In genomic region chr15:32709295-32710033, GRCh38 we compare ENCODE assay signal across 26 cellular contexts. TPM values are rescaled to one million over a fixed set of nuclear protein-coding genes. Genes with fewer than 3 reads are reported as not detected.
DNase-seq lines count a peak whose midpoint lies in the region; ATAC-seq, FAIRE-seq and TF ChIP-seq lines count a peak whose summit lies in the region.
"Had no signal": no experiment of that assay in that cellular context is flagged by ENCODE, and none has a peak within 500 bp of the region (broad histone marks: within the 10 kb centered on the region; RNA-seq: fewer than 3 reads in every experiment).

No MANE protein-coding gene starts in this region.

- H3K36me3 ChIP-seq in hepatocyte (replicated peaks; ENCODE audit: insufficient read depth, low read depth) (no peaks in the 10 kb centered on the region), osteoblast (ENCODE audit: insufficient read depth, low read length) (no peaks in the 10 kb centered on the region), heart right ventricle (no peaks in the 10 kb centered on the region)
- no peaks in the 10 kb centered on the region for H3K36me3 ChIP-seq in effector memory CD4-positive, alpha-beta T cell (ENCODE audit: control insufficient read depth, insufficient read depth, low read length)

- POLR2A ChIA-PET in A549 (lab: Yijun Ruan, JAX): no interaction called here

- H3K4me3 ChIP-seq in A549 (no peak overlapping the region), hepatocyte (no peak overlapping the region), osteoblast (ENCODE audit: insufficient read depth, low read length) (no peak overlapping the region), heart right ventricle (no peak overlapping the region)
- H3K4me3 ChIP-seq in effector memory CD4-positive, alpha-beta T cell (ENCODE audit: insufficient read depth, low read depth, low read length, poor library complexity, severe bottlenecking): no peak overlapping the region
- H3K4me3 ChIP-seq: GM23248, PC-9 had no signal

- no peak for TF ChIP-seq EP300 in A549 (IDR thresholded peaks at IDR 0.05)

- no peak for TF ChIP-seq RAD21 in A549 (conservative IDR thresholded peaks at IDR 0.05 in 1 of 2, IDR thresholded peaks at IDR 0.05 in 1 of 2)

- no peak for FAIRE-seq in A549 (lab: Jason Lieb, UNC)
- FAIRE-seq: A204.1, G401.6, GM12892 had no signal

- no peak for TF ChIP-seq POLR2A in A549 (IDR thresholded peaks at IDR 0.05; ENCODE audit: low read length)

- H3K79me2 ChIP-seq in hepatocyte (no peaks in the 10 kb centered on the region), osteoblast (ENCODE audit: insufficient read depth, low read length) (no peaks in the 10 kb centered on the region)

- DNase-seq in A549 (ENCODE audit: low read depth in 1 of 2, low spot score in 1 of 2): no peak
- DNase-seq in LoVo (ENCODE audit: low spot score): peak; percentile 41
- peak; percentile 24 for DNase-seq in hepatocyte (ENCODE audit: low spot score)
- peak; percentile 47 for DNase-seq in osteoblast (ENCODE audit: insufficient read length, low spot score, missing footprints)
- DNase-seq in NCI-H2029 (lab: John Stamatoyannopoulos, UW): no peak
- no peak for DNase-seq in heart right ventricle
- DNase-seq in effector memory CD4-positive, alpha-beta T cell: no peak
- DNase-seq: CD4-positive, CD25-positive, alpha-beta regulatory T cell; GM23248; H9; HFFc6; Karpas-422; NCI-H1694; NCI-H2107; NCI-H510A; NCI-H748 treated with DMSO at 0.1 percent for 48 hours; PC-9; RPMI8226; SHP77; SK-N-SH had no signal

- CTCF ChIA-PET in A549 (lab: Yijun Ruan, JAX): interaction anchor here (0.9 to 2.5 kb wide), 10 partner anchors 9 to 284 kb away, joined by 3 to 15 read pairs (median 3); no protein-coding TSS in a partner anchor

- H2AFZ ChIP-seq in hepatocyte (no peak overlapping the region), osteoblast (ENCODE audit: low read length) (no peak overlapping the region)
- H2AFZ ChIP-seq: GM23248, PC-9 had no signal

- TF ChIP-seq CTCF in A549 (IDR thresholded peaks at IDR 0.05): no peak
- TF ChIP-seq CTCF in hepatocyte (IDR thresholded peaks at IDR 0.05; ENCODE audit: poor library complexity): no peak
- no peak for TF ChIP-seq CTCF in osteoblast (IDR thresholded peaks at IDR 0.05; ENCODE audit: extremely low read depth, low read depth, low read length)
- TF ChIP-seq CTCF in heart right ventricle (IDR thresholded peaks at IDR 0.05): no peak

- H3K27ac ChIP-seq in A549 (no peak overlapping the region), hepatocyte (peak overlapping the region; percentile 33), osteoblast (ENCODE audit: low read depth, low read length) (no peak overlapping the region), heart right ventricle (no peak overlapping the region)
- H3K27ac ChIP-seq in effector memory CD4-positive, alpha-beta T cell (ENCODE audit: insufficient read depth, low read length, poor library complexity, severe bottlenecking): no peak overlapping the region
- H3K27ac ChIP-seq: GM23248, PC-9 had no signal

- H3K4me2 ChIP-seq in A549: peak overlapping the region; percentile 33; the same call in 1 of the 3 replicates
- H3K4me2 ChIP-seq in hepatocyte: no peak overlapping the region
- no peak overlapping the region for H3K4me2 ChIP-seq in osteoblast (ENCODE audit: insufficient read depth, low read length)
- H3K4me2 ChIP-seq: PC-9, SK-N-SH had no signal

- peak in 1 of 2 experiments; percentile 55; a peak in 3 of 6 replicates for ATAC-seq in A549
- no peak for ATAC-seq in heart right ventricle

- no peaks in the 10 kb centered on the region for H3K9me2 ChIP-seq in hepatocyte (replicated peaks; ENCODE audit: insufficient read depth)
- H3K9me2 ChIP-seq: SK-N-SH had no signal

- intact Hi-C loops in heart right ventricle (cut with DNase I): no loop called here

- H3K9me3 ChIP-seq in A549 (no peaks in the 10 kb centered on the region), hepatocyte (ENCODE audit: low read depth) (no peaks in the 10 kb centered on the region), osteoblast (ENCODE audit: low read depth, low read length) (no peaks in the 10 kb centered on the region), heart right ventricle (no peaks in the 10 kb centered on the region)
- H3K9me3 ChIP-seq in effector memory CD4-positive, alpha-beta T cell (ENCODE audit: control insufficient read depth, low read length): no peaks in the 10 kb centered on the region
- H3K9me3 ChIP-seq: Caco-2, SK-N-SH had no signal

- WGBS in A549 (ENCODE audit: missing lambda C conversion rate): 70% methylated on average over 9 of the region's 9 CpGs
- WGBS in hepatocyte (ENCODE audit: low lambda C conversion rate, missing lambda C conversion rate): 81% methylated on average over 9 of the region's 9 CpGs
- WGBS in heart right ventricle, 2 donors: 78% methylated on average over 9 of the region's 9 CpGs

- no peaks in the 10 kb centered on the region for H4K20me1 ChIP-seq in hepatocyte (ENCODE audit: insufficient read depth, poor library complexity, severe bottlenecking)
- no peaks in the 10 kb centered on the region for H4K20me1 ChIP-seq in osteoblast (ENCODE audit: insufficient read depth, low read length)

- H3K27me3 ChIP-seq in hepatocyte (peaks cover 19% of the 10 kb centered on the region), osteoblast (ENCODE audit: insufficient read depth, low read length) (no peaks in the 10 kb centered on the region), heart right ventricle (peaks cover 0 to 70% (median 38%) of the 10 kb centered on the region in 7 donors)
- no peaks in the 10 kb centered on the region for H3K27me3 ChIP-seq in effector memory CD4-positive, alpha-beta T cell (replicated peaks; ENCODE audit: control insufficient read depth, insufficient read depth, low read length, poor library complexity, severe bottlenecking)

- H3K4me1 ChIP-seq in A549 (peaks cover 9% of the 10 kb centered on the region), hepatocyte (ENCODE audit: insufficient read depth) (peaks cover 21% of the 10 kb centered on the region), osteoblast (ENCODE audit: insufficient read depth, low read length) (peaks cover 30% of the 10 kb centered on the region), heart right ventricle (no peaks in the 10 kb centered on the region)
- H3K4me1 ChIP-seq in effector memory CD4-positive, alpha-beta T cell (ENCODE audit: control insufficient read depth, insufficient read depth, low read length, poor library complexity, severe bottlenecking): no peaks in the 10 kb centered on the region

TF ChIP-seq in A549, 52 proteins besides CTCF, POLR2A, EP300 and RAD21:
- TF ChIP-seq RFX5 (IDR thresholded peaks at IDR 0.05) (no peak), BCL3 (IDR thresholded peaks at IDR 0.05) (no peak)

RNA-seq across cellular contexts. Expression of gene GREM1, which starts 8.3 kb away (rescaled TPM):
- 10.5 and 11.0 TPM in 2 replicates for polyA plus RNA-seq in A549 (2011; rRNA removed)
- 2.1 and 3.2 TPM in 2 replicates for polyA plus RNA-seq in A549 (2012; cell fraction: cytosol; rRNA removed)
- 1.0 and 1.5 TPM in 2 replicates for polyA plus RNA-seq in A549 (2012; cell fraction: nucleus; rRNA removed)
- 3.4 to 4.4 TPM (median 3.5 TPM) in 3 replicates for polyA plus RNA-seq in A549 (2017; fragmentation: RNase III; extraction: RNeasy Plus Mini Kit Qiagen cat#74134 plus additional on column Dnase treatment)
- 19.5 and 21.2 TPM in 2 replicates for polyA minus RNA-seq in A549 (2011; rRNA and poly(A)+ RNA removed)
- 4.5 and 5.7 TPM in 2 replicates for total RNA-seq in hepatocyte
- polyA plus RNA-seq in hepatocyte: 1.5 and 3.1 TPM in 2 replicates
- total RNA-seq in osteoblast: 457 and 499 TPM in 2 replicates
- under 1 TPM in 8 of 10 donors, not detected in 2; 0.06 to 0.37 (median 0.19) TPM for total RNA-seq in heart right ventricle
- polyA plus RNA-seq in heart right ventricle: under 1 TPM in 1 of 2 donors, not detected in 1; 0.03 TPM
- total RNA-seq: CD4-positive, CD25-positive, alpha-beta regulatory T cell; HT1080; MCF 10A had no signal
- polyA plus RNA-seq: CD4-positive, CD25-positive, alpha-beta regulatory T cell had no signal

Comparison
In these comparisons a context has a peak if more than half of its experiments do, and no peak if none do; other contexts are left out.
1. DNase-seq: peak in LoVo (single experiment), hepatocyte (single experiment) and osteoblast (single experiment); none in A549 (0 of 2), NCI-H2029 (single experiment), heart right ventricle (0 of 2) and effector memory CD4-positive, alpha-beta T cell (0 of 3).
2. RNA of gene GREM1, which starts 8.3 kb away (total RNA-seq): 457 to 499 TPM in osteoblast; 4.5 to 5.7 TPM in hepatocyte and 0.06 to 0.37 TPM in heart right ventricle; every median in the first group is over 10 times any median in the second.